ENCODE assay signal across 8 cellular contexts in the genomic region with DNA sequence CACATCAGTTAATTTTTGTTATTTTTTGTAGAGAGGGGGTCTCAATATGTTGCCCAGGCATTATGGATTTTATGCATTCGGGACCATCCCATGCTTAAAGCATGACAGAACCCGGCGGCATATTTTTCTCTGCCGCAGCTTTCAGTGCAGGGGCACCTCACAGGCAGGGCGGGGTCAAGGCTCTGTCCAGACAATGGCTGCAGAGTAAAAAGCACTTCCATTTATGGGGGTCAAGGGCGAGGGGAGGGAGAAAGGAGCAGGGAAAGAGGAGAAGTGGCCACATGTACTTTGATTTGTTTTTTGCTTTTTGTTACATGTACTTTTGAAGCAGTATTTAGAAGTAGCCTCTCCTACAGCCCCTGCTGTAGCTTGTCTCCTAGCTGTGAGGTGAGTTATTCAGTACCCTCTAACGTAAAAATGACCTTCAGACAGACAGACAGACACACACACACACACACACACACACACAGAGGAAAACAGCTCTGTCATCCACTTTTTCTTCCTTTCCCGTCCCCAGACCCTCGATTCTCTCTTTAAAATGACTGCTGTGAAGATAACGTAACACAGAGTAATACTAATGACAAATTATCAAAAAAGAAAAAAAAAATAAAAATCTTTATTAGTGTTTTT. TPM values are rescaled to one million over a fixed set of nuclear protein-coding genes. Genes with fewer than 3 reads are reported as not detected.
A peak's percentile ranks its signal among the peaks of the same experiment; 100 is the strongest.
DNase-seq lines count a peak whose midpoint lies in the region; ATAC-seq and TF ChIP-seq lines count a peak whose summit lies in the region.

No MANE protein-coding gene starts in this region.

- H3K4me2 ChIP-seq in neuronal stem cell (ENCODE audit: insufficient read depth, low read length, poor library complexity, severe bottlenecking), result no peak overlapping the region

- CTCF ChIA-PET in CD8-positive, alpha-beta T cell (lab: Charles Lee), result interaction anchor here (0.7 kb wide), 1 partner anchor 890 kb away, joined by 3 read pairs; no protein-coding TSS in a partner anchor

- no peak overlapping the region for H2BK5ac ChIP-seq in neuronal stem cell (ENCODE audit: low read length)

- H3K9me3 ChIP-seq in CD8-positive, alpha-beta T cell (ENCODE audit: low read length), result no peaks in the 10 kb centered on the region
- H3K9me3 ChIP-seq in esophagus muscularis mucosa (no peaks in the 10 kb centered on the region), neuronal stem cell (replicated peaks in 1 of 2; ENCODE audit: control insufficient read depth in 2 of 2, insufficient read depth in 1 of 2, low read depth in 1 of 2, low read length in 2 of 2) (peaks cover 2 to 4% of the 10 kb centered on the region in 2 donors)

- no peak overlapping the region for H2BK120ac ChIP-seq in neuronal stem cell (ENCODE audit: low read depth, low read length)

- no peak overlapping the region for H2BK12ac ChIP-seq in neuronal stem cell (ENCODE audit: low read length)

- TF ChIP-seq CTCF in CD8-positive, alpha-beta T cell (IDR thresholded peaks at IDR 0.05), result no peak
- no peak for TF ChIP-seq CTCF in esophagus muscularis mucosa (IDR thresholded peaks at IDR 0.05)

- no peak for DNase-seq in CD8-positive, alpha-beta T cell
- peak; percentile 67 for DNase-seq in OCI-M1 (lab: John Stamatoyannopoulos, UW)
- DNase-seq in esophagus muscularis mucosa (ENCODE audit: extremely low spot score), result no peak
- no peak for DNase-seq in neuronal stem cell (ENCODE audit: low spot score)
- no peak for DNase-seq in Kasumi-1 (lab: John Stamatoyannopoulos, UW)
- DNase-seq in dermis blood vessel endothelial cell, result no peak

- ATAC-seq in CD8-positive, alpha-beta T cell, result no peak
- ATAC-seq in HG03354 (IDR thresholded peaks at IDR 0.05; ENCODE audit: poor library complexity, severe bottlenecking, unreplicated experiment) (no peak), HG02970 (IDR thresholded peaks at IDR 0.05; ENCODE audit: low FRiP score, unreplicated experiment) (no peak)

- H3K79me1 ChIP-seq in neuronal stem cell (ENCODE audit: low read depth, low read length), result no peaks in the 10 kb centered on the region

- peak overlapping the region; percentile 36 for H2AFZ ChIP-seq in neuronal stem cell (ENCODE audit: low read length)

- H2BK15ac ChIP-seq in neuronal stem cell (ENCODE audit: low read length), result no peak overlapping the region

- H3K27me3 Mint-ChIP-seq in CD8-positive, alpha-beta T cell (ENCODE audit: low read depth), result peaks cover 2% of the 10 kb centered on the region

- no peak overlapping the region for H3K27ac Mint-ChIP-seq in CD8-positive, alpha-beta T cell

- no peak overlapping the region for H3K9ac ChIP-seq in neuronal stem cell (ENCODE audit: low read depth, low read length, poor library complexity)

- peaks cover 19% of the 10 kb centered on the region for H3K4me1 Mint-ChIP-seq in CD8-positive, alpha-beta T cell (ENCODE audit: low read depth)

- H3K36me3 ChIP-seq in CD8-positive, alpha-beta T cell (ENCODE audit: insufficient read depth, low read length), result no peaks in the 10 kb centered on the region
- H3K36me3 ChIP-seq in esophagus muscularis mucosa, result peaks cover 0 to 14% (median 13%) of the 10 kb centered on the region in 4 donors
- H3K36me3 ChIP-seq in neuronal stem cell (replicated peaks in 1 of 2; ENCODE audit: control insufficient read depth in 2 of 2, insufficient read depth in 2 of 2, low read length in 2 of 2), result no peaks in the 10 kb centered on the region

- no peak for TF ChIP-seq EP300 in esophagus muscularis mucosa (IDR thresholded peaks at IDR 0.05)

- no peaks in the 10 kb centered on the region for H3K9me3 Mint-ChIP-seq in CD8-positive, alpha-beta T cell

- H3K27ac ChIP-seq in CD8-positive, alpha-beta T cell (ENCODE audit: low read depth, low read length), result no peak overlapping the region
- H3K27ac ChIP-seq in esophagus muscularis mucosa (replicated peaks in 1 of 4), result peak overlapping the region; percentile 72 to 84 (median 74)
- no peak overlapping the region for H3K27ac ChIP-seq in neuronal stem cell (replicated peaks; ENCODE audit: low read length)

- no peak overlapping the region for H3K18ac ChIP-seq in neuronal stem cell (ENCODE audit: low read length)

- no peak overlapping the region for H2AK5ac ChIP-seq in neuronal stem cell (ENCODE audit: low read depth, low read length)

- no peak overlapping the region for H4K91ac ChIP-seq in neuronal stem cell (ENCODE audit: low read depth, low read length, poor library complexity)

- WGBS in esophagus muscularis mucosa, result 48% methylated on average over 10 of the region's 10 CpGs
- WGBS in neuronal stem cell (ENCODE audit: extremely low coverage in 2 of 2, insufficient read length in 2 of 2, insufficient replicate concordance in 1 of 2), 2 donors, result no CpG with 5 or more reads among the region's 10 CpGs

- POLR2A ChIA-PET in CD8-positive, alpha-beta T cell (lab: Charles Lee), result interaction anchor here (0.6 to 1.9 kb wide), 5 partner anchors 10 to 102 kb away, joined by 3 to 10 read pairs (median 4); partner anchors contain the start of genes COIL and TRIM25

- TF ChIP-seq POLR2A in esophagus muscularis mucosa (IDR thresholded peaks at IDR 0.05; ENCODE audit: low read depth), result no peak

- no peak overlapping the region for H3K14ac ChIP-seq in neuronal stem cell (ENCODE audit: low read length)

- H4K8ac ChIP-seq in neuronal stem cell (ENCODE audit: low read depth, low read length), result no peak overlapping the region

- peaks cover 12% of the 10 kb centered on the region for H3K4me1 ChIP-seq in CD8-positive, alpha-beta T cell (ENCODE audit: insufficient read depth, low read length)
- peaks cover 8 to 31% (median 22%) of the 10 kb centered on the region in 4 donors for H3K4me1 ChIP-seq in esophagus muscularis mucosa
- peaks cover 4 to 21% of the 10 kb centered on the region in 2 donors for H3K4me1 ChIP-seq in neuronal stem cell (ENCODE audit: control insufficient read depth in 2 of 2, insufficient read depth in 1 of 2, low read depth in 1 of 2, low read length in 2 of 2)

- H3K27me3 ChIP-seq in CD8-positive, alpha-beta T cell (ENCODE audit: insufficient read depth, low read length), result no peaks in the 10 kb centered on the region
- H3K27me3 ChIP-seq in esophagus muscularis mucosa (no peaks in the 10 kb centered on the region), neuronal stem cell (ENCODE audit: control insufficient read depth in 3 of 3, insufficient read depth in 3 of 3, low read depth in 1 of 3, low read length in 3 of 3) (peaks cover 0 to 4% (median 0%) of the 10 kb centered on the region in 3 experiments)

- H3K23ac ChIP-seq in neuronal stem cell (ENCODE audit: low read depth, low read length, poor library complexity), result no peak overlapping the region

- intact Hi-C loops in CD8-positive, alpha-beta T cell (cut with DNase I, micrococcal nuclease), result loop anchor here (1.0 to 10.0 kb wide), 4 partner anchors 16 to 1555 kb away; partner anchors contain the start of genes COIL (in 2 of the 2), MMD (in 1 of the 2) and NOG (in 1 of the 2)
- intact Hi-C loops in esophagus muscularis mucosa (cut with DNase I), result no loop called here

- H3K4ac ChIP-seq in neuronal stem cell (ENCODE audit: low read length), result no peak overlapping the region

- H3K4me3 Mint-ChIP-seq in CD8-positive, alpha-beta T cell, result peak overlapping the region; percentile 58

- H3K4me3 ChIP-seq in CD8-positive, alpha-beta T cell (ENCODE audit: low read depth, low read length), result peak overlapping the region; percentile 29
- H3K4me3 ChIP-seq in esophagus muscularis mucosa (peak overlapping the region; percentile 62 to 75 (median 64)), neuronal stem cell (ENCODE audit: low read length in 2 of 2) (no peak overlapping the region)

- H3K36me3 Mint-ChIP-seq in CD8-positive, alpha-beta T cell, result peaks cover 2% of the 10 kb centered on the region

RNA-seq across cellular contexts. Expression of gene SCPEP1, which starts 0.9 kb away (rescaled TPM):
- 10 to 100 TPM; 22.9 to 28.4 TPM for total RNA-seq in CD8-positive, alpha-beta T cell
- 100 to 1,000 TPM in 1 of 4 donors, 10 to 100 TPM in 3; 61.0 to 111 (median 72.4) TPM for total RNA-seq in esophagus muscularis mucosa
- polyA plus RNA-seq in neuronal stem cell (2013, experiment 1 of 2), result 22.2 TPM
- 22.7 TPM for polyA plus RNA-seq in neuronal stem cell (2013, experiment 2 of 2)
- total RNA-seq in dermis blood vessel endothelial cell, result 40.3 and 61.4 TPM in 2 replicates

RNA-seq across cellular contexts. Expression of gene COIL, which starts 16.2 kb away (rescaled TPM):
- 10 to 100 TPM; 24.1 to 24.3 TPM for total RNA-seq in CD8-positive, alpha-beta T cell
- total RNA-seq in esophagus muscularis mucosa (10 to 100 TPM in 3 of 4 donors, 1 to 10 TPM in 1; 9.9 to 13.3 (median 11.4) TPM), dermis blood vessel endothelial cell (16.5 and 18.8 TPM in 2 replicates)
- 21.0 TPM for polyA plus RNA-seq in neuronal stem cell (2013, experiment 1 of 2)
- polyA plus RNA-seq in neuronal stem cell (2013, experiment 2 of 2), result 21.7 TPM

Comparison
In these comparisons a context has a peak if more than half of its experiments do, and no peak if none do; other contexts are left out.
1. H3K27ac ChIP-seq: peak in esophagus muscularis mucosa (4 of 4); none in CD8-positive, alpha-beta T cell (single experiment) and neuronal stem cell (single experiment).
2. H3K4me3 ChIP-seq: peak in CD8-positive, alpha-beta T cell (single experiment) and esophagus muscularis mucosa (4 of 4); none in neuronal stem cell (0 of 2).